In the genomic region with DNA sequence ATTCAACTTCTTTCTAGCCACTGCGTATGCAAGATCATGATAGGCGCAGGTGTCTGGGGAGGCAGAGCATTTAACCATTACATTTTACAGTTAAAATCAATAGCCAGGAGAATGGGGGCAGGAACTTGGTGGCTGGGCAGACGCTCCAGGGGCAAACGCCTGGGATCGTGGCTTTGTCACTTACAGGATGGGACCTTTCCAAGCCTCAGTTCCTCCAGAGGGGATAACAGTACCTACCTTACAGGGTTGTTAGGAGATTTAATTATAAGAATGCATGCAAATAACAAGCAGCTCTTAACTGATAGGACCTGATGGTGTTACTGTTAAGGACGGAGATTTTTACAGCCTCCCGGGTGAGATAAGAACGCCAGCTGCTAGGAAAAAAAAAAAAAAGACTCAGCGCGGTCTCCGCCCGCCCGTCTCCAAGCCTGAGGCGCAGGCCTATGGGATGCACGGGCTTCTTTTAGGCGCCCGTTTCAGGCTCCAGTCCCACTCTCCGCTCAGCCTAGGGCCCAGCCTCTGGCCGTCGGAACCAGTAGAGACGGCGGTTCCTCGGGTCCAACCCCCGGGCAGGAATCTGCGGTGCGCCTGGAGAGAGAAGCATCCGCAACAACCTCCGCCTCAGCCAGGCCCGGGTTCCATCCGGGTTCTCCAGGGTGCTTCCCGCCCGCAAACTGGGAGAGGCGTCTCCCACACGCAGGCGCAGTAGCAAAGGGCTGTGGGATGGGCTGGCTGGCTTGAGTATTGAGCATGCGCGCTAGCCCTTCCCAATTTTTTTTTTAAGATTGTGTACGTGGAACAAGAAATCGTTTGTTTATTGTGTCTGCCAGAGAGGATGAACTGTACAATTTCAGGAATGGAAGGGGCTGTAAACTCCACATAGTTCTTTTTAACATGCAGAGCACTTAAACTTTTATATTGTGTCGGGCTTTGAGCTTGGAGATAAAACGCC, we compare ENCODE assay signal across 8 cellular contexts. TPM values are rescaled to one million over a fixed set of nuclear protein-coding genes. Genes with fewer than 3 reads are reported as not detected.
DNase-seq lines count a peak whose midpoint lies in the region; ATAC-seq and TF ChIP-seq lines count a peak whose summit lies in the region.

TSS of gene FAM200C (minus strand) at position 653 of the 952 bp plus-strand sequence. CDS start 4,564 bp downstream, outside the sequence.

- H3K4me2 ChIP-seq in neural cell (ENCODE audit: low read length), result peak within 1 kb of the TSS; percentile 96

- H3K79me2 ChIP-seq in neural cell (replicated peaks; ENCODE audit: insufficient read depth, low read length), result peaks cover 28% of the 10 kb centered on the region

- H3K36me3 ChIP-seq in HAP-1 (replicated peaks), result peaks cover 20% of the 10 kb centered on the region
- H3K36me3 ChIP-seq in RWPE2 (ENCODE audit: low read depth), result peaks cover 54% of the 10 kb centered on the region
- H3K36me3 ChIP-seq in neural cell (ENCODE audit: insufficient read depth, low read length), result no peaks in the 10 kb centered on the region

- TF ChIP-seq RAD21 in neural cell (conservative IDR thresholded peaks at IDR 0.05), result peak; percentile 38

- H3K27ac ChIP-seq in RWPE2 (ENCODE audit: poor library complexity, severe bottlenecking) (peak within 1 kb of the TSS; percentile 52), neural cell (ENCODE audit: low read length) (peak within 1 kb of the TSS; percentile 90)

- peak within 1 kb of the TSS; percentile 91 for H3K9ac ChIP-seq in neural cell (ENCODE audit: low read length)

- TF ChIP-seq EP300 in neural cell (conservative IDR thresholded peaks at IDR 0.05; ENCODE audit: poor library complexity, severe bottlenecking), result peak; percentile 43

- H3K4me3 Mint-ChIP-seq in stimulated activated naive CD8-positive, alpha-beta T cell treated with anti-CD3 and anti-CD28 coated beads, Interleukin-15, amount 100 ng/mL, for 72 hours, result peak within 1 kb of the TSS; percentile 90 to 93

- H3K4me1 ChIP-seq in HAP-1 (peaks cover 23% of the 10 kb centered on the region), RWPE2 (ENCODE audit: insufficient read depth, poor library complexity, severe bottlenecking) (peaks cover 16% of the 10 kb centered on the region)

- in situ Hi-C loops in G401 (cut with HindIII; ENCODE audit: low sequenced_read_pairs), result no loop called here
- in situ Hi-C loops in HAP-1 (cut with MboI; ENCODE audit: low sequenced_read_pairs), result no loop called here

- H3K9me3 ChIP-seq in HAP-1, result no peaks in the 10 kb centered on the region
- no peaks in the 10 kb centered on the region for H3K9me3 ChIP-seq in RWPE2 (ENCODE audit: severe bottlenecking)
- H3K9me3 ChIP-seq in neural cell (ENCODE audit: low read length), result no peaks in the 10 kb centered on the region

- H3K27ac Mint-ChIP-seq in stimulated activated naive CD8-positive, alpha-beta T cell treated with anti-CD3 and anti-CD28 coated beads, Interleukin-15, amount 100 ng/mL, for 72 hours, result peak within 1 kb of the TSS; percentile 84 to 93

- peak; percentile 93 for ATAC-seq in RWPE2 (ENCODE audit: low read depth)
- ATAC-seq in stimulated activated naive CD8-positive, alpha-beta T cell treated with anti-CD3 and anti-CD28 coated beads, Interleukin-15, amount 100 ng/mL, for 72 hours, result peak; percentile 89

- peak within 1 kb of the TSS; percentile 84 for H2AFZ ChIP-seq in neural cell (ENCODE audit: low read depth, low read length)

- DNase-seq in G401 (ENCODE audit: low spot score) (peak; percentile 94), HAP-1 (ENCODE audit: low spot score in 2 of 2) (peak; percentile 93 to 94), M059J (ENCODE audit: low read depth) (peak; percentile 93), RWPE2 (ENCODE audit: low spot score) (peak; percentile 98), fibroblast of the conjunctiva (ENCODE audit: low read depth) (peak; percentile 91)
- peak; percentile 87 for DNase-seq in activated effector memory CD4-positive, alpha-beta T cell treated with anti-CD3 and anti-CD28 coated beads, Interleukin-2, amount 50 U/mL, for 16 hours
- DNase-seq in stimulated activated naive CD8-positive, alpha-beta T cell treated with anti-CD3 and anti-CD28 coated beads, Interleukin-15, amount 100 ng/mL, for 72 hours, result peak; percentile 52 to 72

- H3K4me1 Mint-ChIP-seq in stimulated activated naive CD8-positive, alpha-beta T cell treated with anti-CD3 and anti-CD28 coated beads, Interleukin-15, amount 100 ng/mL, for 72 hours, result peaks cover 26% of the 10 kb centered on the region

- H3K9me3 Mint-ChIP-seq in stimulated activated naive CD8-positive, alpha-beta T cell treated with anti-CD3 and anti-CD28 coated beads, Interleukin-15, amount 100 ng/mL, for 72 hours, result no peaks in the 10 kb centered on the region

- no peaks in the 10 kb centered on the region for H3K27me3 ChIP-seq in HAP-1 (ENCODE audit: low read depth)
- peaks cover 4% of the 10 kb centered on the region for H3K27me3 ChIP-seq in RWPE2 (ENCODE audit: insufficient read depth, poor library complexity, severe bottlenecking)
- no peaks in the 10 kb centered on the region for H3K27me3 ChIP-seq in neural cell (ENCODE audit: insufficient read depth, low read depth, low read length)

- no peaks in the 10 kb centered on the region for H4K20me1 ChIP-seq in neural cell (ENCODE audit: insufficient read depth)

- H3F3A ChIP-seq in neural cell (ENCODE audit: insufficient read depth, low read length, poor library complexity, severe bottlenecking), result peaks cover 10% of the 10 kb centered on the region

- H3K9me2 ChIP-seq in neural cell (ENCODE audit: insufficient read depth, low read length), result no peaks in the 10 kb centered on the region

- peak within 1 kb of the TSS; percentile 63 for H3K4me3 ChIP-seq in HAP-1
- H3K4me3 ChIP-seq in RWPE2 (ENCODE audit: severe bottlenecking), result peak within 1 kb of the TSS; percentile 65
- H3K4me3 ChIP-seq in neural cell (ENCODE audit: low read length), result peak within 1 kb of the TSS; percentile 70

- H3K27me3 Mint-ChIP-seq in stimulated activated naive CD8-positive, alpha-beta T cell treated with anti-CD3 and anti-CD28 coated beads, Interleukin-15, amount 100 ng/mL, for 72 hours, result no peaks in the 10 kb centered on the region

- TF ChIP-seq CTCF in RWPE2 (IDR thresholded peaks at IDR 0.05; ENCODE audit: poor library complexity, severe bottlenecking), result no peak
- TF ChIP-seq CTCF in neural cell (IDR thresholded peaks at IDR 0.05; ENCODE audit: poor library complexity, severe bottlenecking), result peak; percentile 10

TF ChIP-seq in neural cell, 6 proteins besides CTCF, POLR2A, EP300 and RAD21:
- TF ChIP-seq REST (IDR thresholded peaks at IDR 0.05; ENCODE audit: borderline replicate concordance) (peak; percentile 69), SMC3 (conservative IDR thresholded peaks at IDR 0.05; ENCODE audit: poor library complexity) (peak; percentile 38), TAF1 (IDR thresholded peaks at IDR 0.05; ENCODE audit: low read depth) (peak; percentile 87), MXI1 (conservative IDR thresholded peaks at IDR 0.05; ENCODE audit: poor library complexity, severe bottlenecking) (peak; percentile 68), POLR2AphosphoS5 (IDR thresholded peaks at IDR 0.05) (peak; percentile 98), EZH2 (IDR thresholded peaks at IDR 0.05; ENCODE audit: borderline replicate concordance, insufficient read depth, low read length, poor library complexity, severe bottlenecking) (no peak)

RNA-seq across cellular contexts. Expression of gene FAM200C, which starts in this region (rescaled TPM):
- total RNA-seq in G401 (2014; rRNA removed; shearing (Covaris generic)), result 4.9 and 5.2 TPM in 2 replicates
- 9.7 and 11.3 TPM in 2 replicates for total RNA-seq in M059J (2014; rRNA removed; shearing (Covaris generic))
- 21.6 and 22.6 TPM in 2 replicates for polyA plus RNA-seq in neural cell
- polyA minus RNA-seq in neural cell, result 31.9 and 34.0 TPM in 2 replicates

Comparison
In these comparisons a context has a peak if more than half of its experiments do, and no peak if none do; other contexts are left out.
1. Peak in every context shown above with its lines: DNase-seq, ATAC-seq, H3K4me3 ChIP-seq and H3K27ac ChIP-seq.